7 cellular contexts compared by ENCODE assay signal in the genomic region with DNA sequence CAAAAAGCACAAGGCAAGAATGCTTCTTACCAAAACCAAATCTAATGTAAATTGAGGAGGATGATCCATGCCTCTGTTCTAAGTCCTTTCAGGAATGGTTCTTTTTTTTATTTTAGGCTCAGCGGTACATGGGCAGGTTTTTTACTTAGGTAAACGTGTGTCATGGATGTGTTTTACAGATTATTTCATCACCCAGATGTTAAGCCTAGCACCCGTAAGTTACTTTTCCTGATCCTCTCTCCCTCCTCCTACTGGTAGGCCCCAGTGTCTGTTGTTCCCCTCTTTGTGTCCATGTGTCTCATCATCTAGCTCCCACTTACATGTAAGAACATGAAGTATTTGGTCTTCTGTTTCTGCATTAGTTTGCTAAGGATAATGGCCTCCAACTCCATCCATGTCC.
"Had no signal": no experiment of that assay in that cellular context is flagged by ENCODE, and none has a peak within 500 bp of the region (broad histone marks: within the 10 kb centered on the region; RNA-seq: fewer than 3 reads in every experiment).

No MANE protein-coding gene starts in this region.

- H3K4me1 Mint-ChIP-seq: H9, IgD-negative memory B cell had no signal

- H3K9ac ChIP-seq: GM23248 had no signal

- H3K27ac ChIP-seq: GM23248, HL-60 had no signal

- H3K4me3 ChIP-seq: GM23248 had no signal

- H3K4me3 Mint-ChIP-seq: H9, IgD-negative memory B cell had no signal

- DNase-seq: GM23248, GOT3, H9, HCEC 1CT, KBM-7 had no signal

- H3K27ac Mint-ChIP-seq: H9, IgD-negative memory B cell had no signal

- H3K36me3 Mint-ChIP-seq: IgD-negative memory B cell had no signal

- H2AFZ ChIP-seq: GM23248 had no signal
